In the genomic region with DNA sequence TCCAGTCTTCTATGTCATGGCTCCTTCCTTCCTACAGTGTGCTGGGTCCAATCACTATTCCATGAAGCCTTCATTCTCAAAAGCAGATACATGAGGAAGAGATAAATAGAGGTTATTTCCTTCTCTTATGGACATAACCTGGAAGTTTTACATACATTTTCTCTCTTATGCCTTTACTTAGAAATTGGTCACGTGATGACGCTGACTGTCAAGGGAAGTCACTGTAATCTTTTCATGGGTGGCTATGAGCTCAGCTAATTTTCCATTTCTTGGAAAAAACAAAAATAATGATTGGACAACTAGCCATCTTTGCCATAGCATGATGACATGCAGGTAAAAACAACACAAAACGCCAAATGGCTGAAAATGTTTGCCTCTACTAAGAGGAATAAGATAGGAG, we compare ENCODE assay signal across 28 cellular contexts.
A peak's percentile ranks its signal among the peaks of the same experiment; 100 is the strongest.
DNase-seq lines count a peak whose midpoint lies in the region; ATAC-seq and TF ChIP-seq lines count a peak whose summit lies in the region.
"Had no signal": no experiment of that assay in that cellular context is flagged by ENCODE, and none has a peak within 500 bp of the region (broad histone marks: within the 10 kb centered on the region; RNA-seq: fewer than 3 reads in every experiment).

No MANE protein-coding gene starts in this region.

- H3K4me3 ChIP-seq in iPS-20b (ENCODE audit: low read length): peak overlapping the region; percentile 86; the same call in 1 of the 2 replicates

- no peaks in the 10 kb centered on the region for H3K9me3 Mint-ChIP-seq in stimulated activated naive CD8-positive, alpha-beta T cell treated with anti-CD3 and anti-CD28 coated beads, Interleukin-15, Interleukin-2, amounts not matched to agents 100 ng/mL and 50 ng/mL, for 24 hours
- no peaks in the 10 kb centered on the region for H3K9me3 Mint-ChIP-seq in WTC11
- H3K9me3 Mint-ChIP-seq: activated CD4-positive, alpha-beta T cell treated with anti-CD3 and anti-CD28 coated beads, Interleukin-2, amount 10 ng/mL, durations not matched to agents 7 days and 5 days had no signal

- peak overlapping the region; percentile 14 for H3K4me3 Mint-ChIP-seq in stimulated activated naive CD8-positive, alpha-beta T cell treated with anti-CD3 and anti-CD28 coated beads, Interleukin-15, Interleukin-2, amounts not matched to agents 100 ng/mL and 50 ng/mL, for 24 hours
- H3K4me3 Mint-ChIP-seq in WTC11: peak overlapping the region; percentile 72

- peaks cover 70% of the 10 kb centered on the region for H3K27me3 Mint-ChIP-seq in stimulated activated naive CD8-positive, alpha-beta T cell treated with anti-CD3 and anti-CD28 coated beads, Interleukin-15, Interleukin-2, amounts not matched to agents 100 ng/mL and 50 ng/mL, for 24 hours
- peaks cover 22% of the 10 kb centered on the region for H3K27me3 Mint-ChIP-seq in WTC11 (ENCODE audit: low read depth)

- POLR2A ChIA-PET in WTC11 (lab: Charles Lee): no interaction called here

- H3K27ac ChIP-seq in iPS-20b (ENCODE audit: low read length): no peak overlapping the region
- H3K27ac ChIP-seq: esophagus squamous epithelium, heart right ventricle, tibial artery, WERI-Rb-1 had no signal

- CTCF ChIA-PET in WTC11 (lab: Charles Lee): interaction anchor here (0.9 to 1.1 kb wide), 2 partner anchors 31 to 500 kb away, joined by 3 to 4 read pairs; no protein-coding TSS in a partner anchor

- peaks cover 6% of the 10 kb centered on the region for H3K36me3 Mint-ChIP-seq in stimulated activated naive CD8-positive, alpha-beta T cell treated with anti-CD3 and anti-CD28 coated beads, Interleukin-15, Interleukin-2, amounts not matched to agents 100 ng/mL and 50 ng/mL, for 24 hours (ENCODE audit: low read depth)
- no peaks in the 10 kb centered on the region for H3K36me3 Mint-ChIP-seq in WTC11

- no peaks in the 10 kb centered on the region for H3K9me3 ChIP-seq in iPS-20b (ENCODE audit: insufficient read depth, low read depth, low read length)
- H3K9me3 ChIP-seq: esophagus squamous epithelium, tibial artery had no signal

- H3K9ac ChIP-seq in iPS-20b (ENCODE audit: low read depth, low read length): no peak overlapping the region

- H3K4me1 Mint-ChIP-seq in stimulated activated naive CD8-positive, alpha-beta T cell treated with anti-CD3 and anti-CD28 coated beads, Interleukin-15, Interleukin-2, amounts not matched to agents 100 ng/mL and 50 ng/mL, for 24 hours (ENCODE audit: low read depth): peaks cover 26% of the 10 kb centered on the region
- peaks cover 23% of the 10 kb centered on the region for H3K4me1 Mint-ChIP-seq in WTC11

- TF ChIP-seq CTCF in WTC11 (IDR thresholded peaks at IDR 0.05): no peak

- DNase-seq in stimulated activated naive CD8-positive, alpha-beta T cell treated with anti-CD3 and anti-CD28 coated beads, Interleukin-15, Interleukin-2, amounts not matched to agents 100 U/mL and 50 U/mL, for 24 hours: no peak
- no peak for DNase-seq in WTC11 (ENCODE audit: low spot score)
- no peak for DNase-seq in NCI-H2107 (lab: John Stamatoyannopoulos, UW)
- DNase-seq in DMS 273 (lab: John Stamatoyannopoulos, UW; ENCODE audit: unreplicated experiment): no peak
- no peak for DNase-seq in NCI-H526 (lab: John Stamatoyannopoulos, UW)
- no peak for DNase-seq in T-helper 2 cell
- DNase-seq: activated CD4-positive, alpha-beta T cell treated with anti-CD3 and anti-CD28 coated beads, Interleukin-2, amount 10 ng/mL, durations not matched to agents 7 days and 5 days; activated CD8-positive, alpha-beta memory T cell treated with anti-CD3 and anti-CD28 coated beads, Interleukin-2, amount 10 ng/mL, durations not matched to agents 7 days and 5 days; activated naive CD4-positive, alpha-beta T cell treated with anti-CD3 and anti-CD28 coated beads, Interleukin-2, amount 50 U/mL, for 16 hours; anterior cingulate cortex; C1 segment of cervical spinal cord; COR-L47; cortex of kidney; DND-41; esophagus squamous epithelium; foreskin melanocyte; heart right ventricle; Karpas-422; mesenchymal stem cell; NCI-H146; NCI-H446; nucleus accumbens; tibial artery; WERI-Rb-1 had no signal

- H3K36me3 ChIP-seq in iPS-20b (ENCODE audit: insufficient read depth, low read depth, low read length): no peaks in the 10 kb centered on the region
- H3K36me3 ChIP-seq: esophagus squamous epithelium, heart right ventricle, tibial artery, WERI-Rb-1 had no signal

- no peaks in the 10 kb centered on the region for H3K4me1 ChIP-seq in iPS-20b (ENCODE audit: insufficient read depth, low read length)

- H3K27ac Mint-ChIP-seq in stimulated activated naive CD8-positive, alpha-beta T cell treated with anti-CD3 and anti-CD28 coated beads, Interleukin-15, Interleukin-2, amounts not matched to agents 100 ng/mL and 50 ng/mL, for 24 hours: no peak overlapping the region
- no peak overlapping the region for H3K27ac Mint-ChIP-seq in WTC11
- H3K27ac Mint-ChIP-seq: activated CD4-positive, alpha-beta T cell treated with anti-CD3 and anti-CD28 coated beads, Interleukin-2, amount 10 ng/mL, durations not matched to agents 7 days and 5 days; activated CD8-positive, alpha-beta memory T cell treated with anti-CD3 and anti-CD28 coated beads, Interleukin-2, amount 10 ng/mL, durations not matched to agents 7 days and 5 days; T-helper 2 cell treated with Interferon-gamma antibody and Interleukin-4, amounts not matched to agents 5 μg/mL and 100 μg/mL, for 36 hours had no signal

- H3K27me3 ChIP-seq in iPS-20b (ENCODE audit: insufficient read depth, low read length): peaks cover 48% of the 10 kb centered on the region

- no peak for ATAC-seq in stimulated activated naive CD8-positive, alpha-beta T cell treated with anti-CD3 and anti-CD28 coated beads, Interleukin-15, Interleukin-2, amounts not matched to agents 100 U/mL and 50 U/mL, for 24 hours
- ATAC-seq in WTC11: no peak
- ATAC-seq: activated CD8-positive, alpha-beta memory T cell treated with anti-CD3 and anti-CD28 coated beads, Interleukin-2, amount 10 ng/mL, durations not matched to agents 7 days and 5 days; heart right ventricle; left lobe of liver had no signal

TF ChIP-seq in WTC11, 78 proteins besides CTCF, POLR2A, EP300 and RAD21 (continues in another document):
- TF ChIP-seq, protein P1, sequence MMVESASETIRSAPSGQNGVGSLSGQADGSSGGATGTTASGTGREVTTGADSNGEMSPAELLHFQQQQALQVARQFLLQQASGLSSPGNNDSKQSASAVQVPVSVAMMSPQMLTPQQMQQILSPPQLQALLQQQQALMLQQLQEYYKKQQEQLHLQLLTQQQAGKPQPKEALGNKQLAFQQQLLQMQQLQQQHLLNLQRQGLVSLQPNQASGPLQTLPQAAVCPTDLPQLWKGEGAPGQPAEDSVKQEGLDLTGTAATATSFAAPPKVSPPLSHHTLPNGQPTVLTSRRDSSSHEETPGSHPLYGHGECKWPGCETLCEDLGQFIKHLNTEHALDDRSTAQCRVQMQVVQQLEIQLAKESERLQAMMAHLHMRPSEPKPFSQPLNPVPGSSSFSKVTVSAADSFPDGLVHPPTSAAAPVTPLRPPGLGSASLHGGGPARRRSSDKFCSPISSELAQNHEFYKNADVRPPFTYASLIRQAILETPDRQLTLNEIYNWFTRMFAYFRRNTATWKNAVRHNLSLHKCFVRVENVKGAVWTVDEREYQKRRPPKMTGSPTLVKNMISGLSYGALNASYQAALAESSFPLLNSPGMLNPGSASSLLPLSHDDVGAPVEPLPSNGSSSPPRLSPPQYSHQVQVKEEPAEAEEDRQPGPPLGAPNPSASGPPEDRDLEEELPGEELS (CRISPR knock-in tag; IDR thresholded peaks at IDR 0.05): no peak
- TF ChIP-seq KAT7 (CRISPR knock-in tag; IDR thresholded peaks at IDR 0.05; ENCODE audit: borderline replicate concordance) (no peak), ZBTB21 (CRISPR knock-in tag; IDR thresholded peaks at IDR 0.05; ENCODE audit: borderline replicate concordance) (no peak), ZNF396 (CRISPR knock-in tag; IDR thresholded peaks at IDR 0.05; ENCODE audit: borderline replicate concordance) (no peak)
- TF ChIP-seq, protein P2, sequence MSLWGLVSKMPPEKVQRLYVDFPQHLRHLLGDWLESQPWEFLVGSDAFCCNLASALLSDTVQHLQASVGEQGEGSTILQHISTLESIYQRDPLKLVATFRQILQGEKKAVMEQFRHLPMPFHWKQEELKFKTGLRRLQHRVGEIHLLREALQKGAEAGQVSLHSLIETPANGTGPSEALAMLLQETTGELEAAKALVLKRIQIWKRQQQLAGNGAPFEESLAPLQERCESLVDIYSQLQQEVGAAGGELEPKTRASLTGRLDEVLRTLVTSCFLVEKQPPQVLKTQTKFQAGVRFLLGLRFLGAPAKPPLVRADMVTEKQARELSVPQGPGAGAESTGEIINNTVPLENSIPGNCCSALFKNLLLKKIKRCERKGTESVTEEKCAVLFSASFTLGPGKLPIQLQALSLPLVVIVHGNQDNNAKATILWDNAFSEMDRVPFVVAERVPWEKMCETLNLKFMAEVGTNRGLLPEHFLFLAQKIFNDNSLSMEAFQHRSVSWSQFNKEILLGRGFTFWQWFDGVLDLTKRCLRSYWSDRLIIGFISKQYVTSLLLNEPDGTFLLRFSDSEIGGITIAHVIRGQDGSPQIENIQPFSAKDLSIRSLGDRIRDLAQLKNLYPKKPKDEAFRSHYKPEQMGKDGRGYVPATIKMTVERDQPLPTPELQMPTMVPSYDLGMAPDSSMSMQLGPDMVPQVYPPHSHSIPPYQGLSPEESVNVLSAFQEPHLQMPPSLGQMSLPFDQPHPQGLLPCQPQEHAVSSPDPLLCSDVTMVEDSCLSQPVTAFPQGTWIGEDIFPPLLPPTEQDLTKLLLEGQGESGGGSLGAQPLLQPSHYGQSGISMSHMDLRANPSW (CRISPR knock-in tag; conservative IDR thresholded peaks at IDR 0.05; ENCODE audit: low read depth): no peak
- TF ChIP-seq, protein P3, sequence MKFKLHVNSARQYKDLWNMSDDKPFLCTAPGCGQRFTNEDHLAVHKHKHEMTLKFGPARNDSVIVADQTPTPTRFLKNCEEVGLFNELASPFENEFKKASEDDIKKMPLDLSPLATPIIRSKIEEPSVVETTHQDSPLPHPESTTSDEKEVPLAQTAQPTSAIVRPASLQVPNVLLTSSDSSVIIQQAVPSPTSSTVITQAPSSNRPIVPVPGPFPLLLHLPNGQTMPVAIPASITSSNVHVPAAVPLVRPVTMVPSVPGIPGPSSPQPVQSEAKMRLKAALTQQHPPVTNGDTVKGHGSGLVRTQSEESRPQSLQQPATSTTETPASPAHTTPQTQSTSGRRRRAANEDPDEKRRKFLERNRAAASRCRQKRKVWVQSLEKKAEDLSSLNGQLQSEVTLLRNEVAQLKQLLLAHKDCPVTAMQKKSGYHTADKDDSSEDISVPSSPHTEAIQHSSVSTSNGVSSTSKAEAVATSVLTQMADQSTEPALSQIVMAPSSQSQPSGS (CRISPR knock-in tag; IDR thresholded peaks at IDR 0.05; ENCODE audit: borderline replicate concordance, low read depth): no peak
